ENCODE assay signal across 1 cellular context in the genomic region with DNA sequence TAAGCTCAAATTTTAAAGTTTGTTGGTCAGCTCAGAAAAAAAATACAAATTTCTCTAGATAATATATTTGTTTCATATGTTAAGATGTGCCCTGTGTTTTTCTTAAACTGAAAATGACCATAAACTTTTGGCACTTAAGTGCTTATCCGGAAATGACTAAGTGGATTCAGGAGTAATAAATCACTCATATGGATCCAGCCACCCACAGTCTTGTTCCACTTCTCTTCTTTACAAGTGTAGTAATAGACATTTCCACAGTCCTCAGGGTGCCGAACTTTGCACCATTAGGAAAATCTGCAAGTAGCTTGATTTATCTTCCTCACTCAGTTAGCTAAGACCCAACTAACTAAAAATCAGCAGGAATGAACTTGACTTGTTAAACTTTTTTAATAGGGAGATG.
TF ChIP-seq lines count a peak whose summit lies in the region.

No MANE protein-coding gene starts in this region.

TF ChIP-seq in K562, 482 proteins besides CTCF, POLR2A, EP300 and RAD21 (continued from another document and continues in another):
- TF ChIP-seq, protein P1, sequence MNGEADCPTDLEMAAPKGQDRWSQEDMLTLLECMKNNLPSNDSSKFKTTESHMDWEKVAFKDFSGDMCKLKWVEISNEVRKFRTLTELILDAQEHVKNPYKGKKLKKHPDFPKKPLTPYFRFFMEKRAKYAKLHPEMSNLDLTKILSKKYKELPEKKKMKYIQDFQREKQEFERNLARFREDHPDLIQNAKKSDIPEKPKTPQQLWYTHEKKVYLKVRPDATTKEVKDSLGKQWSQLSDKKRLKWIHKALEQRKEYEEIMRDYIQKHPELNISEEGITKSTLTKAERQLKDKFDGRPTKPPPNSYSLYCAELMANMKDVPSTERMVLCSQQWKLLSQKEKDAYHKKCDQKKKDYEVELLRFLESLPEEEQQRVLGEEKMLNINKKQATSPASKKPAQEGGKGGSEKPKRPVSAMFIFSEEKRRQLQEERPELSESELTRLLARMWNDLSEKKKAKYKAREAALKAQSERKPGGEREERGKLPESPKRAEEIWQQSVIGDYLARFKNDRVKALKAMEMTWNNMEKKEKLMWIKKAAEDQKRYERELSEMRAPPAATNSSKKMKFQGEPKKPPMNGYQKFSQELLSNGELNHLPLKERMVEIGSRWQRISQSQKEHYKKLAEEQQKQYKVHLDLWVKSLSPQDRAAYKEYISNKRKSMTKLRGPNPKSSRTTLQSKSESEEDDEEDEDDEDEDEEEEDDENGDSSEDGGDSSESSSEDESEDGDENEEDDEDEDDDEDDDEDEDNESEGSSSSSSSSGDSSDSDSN (IDR thresholded peaks at IDR 0.05; ENCODE audit: borderline replicate concordance in 1 of 2, low read depth in 2 of 2, low read length in 2 of 2): no peak
- TF ChIP-seq, protein P2, sequence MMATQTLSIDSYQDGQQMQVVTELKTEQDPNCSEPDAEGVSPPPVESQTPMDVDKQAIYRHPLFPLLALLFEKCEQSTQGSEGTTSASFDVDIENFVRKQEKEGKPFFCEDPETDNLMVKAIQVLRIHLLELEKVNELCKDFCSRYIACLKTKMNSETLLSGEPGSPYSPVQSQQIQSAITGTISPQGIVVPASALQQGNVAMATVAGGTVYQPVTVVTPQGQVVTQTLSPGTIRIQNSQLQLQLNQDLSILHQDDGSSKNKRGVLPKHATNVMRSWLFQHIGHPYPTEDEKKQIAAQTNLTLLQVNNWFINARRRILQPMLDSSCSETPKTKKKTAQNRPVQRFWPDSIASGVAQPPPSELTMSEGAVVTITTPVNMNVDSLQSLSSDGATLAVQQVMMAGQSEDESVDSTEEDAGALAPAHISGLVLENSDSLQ (IDR thresholded peaks at IDR 0.05): peak; percentile 90
- no peak for TF ChIP-seq ZFX (CRISPR knock-in tag; IDR thresholded peaks at IDR 0.05)
- TF ChIP-seq KLF10 (CRISPR knock-in tag; IDR thresholded peaks at IDR 0.05): no peak
- TF ChIP-seq, protein P3, sequence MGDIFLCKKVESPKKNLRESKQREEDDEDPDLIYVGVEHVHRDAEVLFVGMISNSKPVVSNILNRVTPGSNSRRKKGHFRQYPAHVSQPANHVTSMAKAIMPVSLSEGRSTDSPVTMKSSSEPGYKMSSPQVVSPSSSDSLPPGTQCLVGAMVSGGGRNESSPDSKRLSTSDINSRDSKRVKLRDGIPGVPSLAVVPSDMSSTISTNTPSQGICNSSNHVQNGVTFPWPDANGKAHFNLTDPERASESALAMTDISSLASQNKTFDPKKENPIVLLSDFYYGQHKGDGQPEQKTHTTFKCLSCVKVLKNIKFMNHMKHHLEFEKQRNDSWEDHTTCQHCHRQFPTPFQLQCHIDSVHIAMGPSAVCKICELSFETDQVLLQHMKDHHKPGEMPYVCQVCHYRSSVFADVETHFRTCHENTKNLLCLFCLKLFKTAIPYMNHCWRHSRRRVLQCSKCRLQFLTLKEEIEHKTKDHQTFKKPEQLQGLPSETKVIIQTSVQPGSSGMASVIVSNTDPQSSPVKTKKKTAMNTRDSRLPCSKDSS (IDR thresholded peaks at IDR 0.05; ENCODE audit: low read depth, partially characterized antibody): no peak
- TF ChIP-seq POU5F1 (IDR thresholded peaks at IDR 0.05; ENCODE audit: borderline replicate concordance, low read depth, low read length, partially characterized antibody): no peak
- peak; percentile 50 for TF ChIP-seq EGR1 (conservative IDR thresholded peaks at IDR 0.05)
- TF ChIP-seq MEIS2 (IDR thresholded peaks at IDR 0.05; ENCODE audit: partially characterized antibody): peak; percentile 97
- TF ChIP-seq, protein P4, sequence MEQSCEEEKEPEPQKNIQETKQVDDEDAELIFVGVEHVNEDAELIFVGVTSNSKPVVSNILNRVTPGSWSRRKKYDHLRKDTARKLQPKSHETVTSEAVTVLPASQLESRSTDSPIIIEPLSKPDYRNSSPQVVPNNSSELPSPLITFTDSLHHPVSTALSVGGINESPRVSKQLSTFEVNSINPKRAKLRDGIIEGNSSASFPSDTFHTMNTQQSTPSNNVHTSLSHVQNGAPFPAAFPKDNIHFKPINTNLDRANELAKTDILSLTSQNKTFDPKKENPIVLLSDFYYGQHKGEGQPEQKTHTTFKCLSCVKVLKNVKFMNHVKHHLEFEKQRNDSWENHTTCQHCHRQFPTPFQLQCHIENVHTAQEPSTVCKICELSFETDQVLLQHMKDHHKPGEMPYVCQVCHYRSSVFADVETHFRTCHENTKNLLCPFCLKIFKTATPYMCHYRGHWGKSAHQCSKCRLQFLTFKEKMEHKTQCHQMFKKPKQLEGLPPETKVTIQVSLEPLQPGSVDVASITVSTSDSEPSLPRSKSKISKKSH (CRISPR knock-in tag; IDR thresholded peaks at IDR 0.05): no peak
- TF ChIP-seq MAFK (IDR thresholded peaks at IDR 0.05; ENCODE audit: low read length): no peak
- TF ChIP-seq, protein P5, sequence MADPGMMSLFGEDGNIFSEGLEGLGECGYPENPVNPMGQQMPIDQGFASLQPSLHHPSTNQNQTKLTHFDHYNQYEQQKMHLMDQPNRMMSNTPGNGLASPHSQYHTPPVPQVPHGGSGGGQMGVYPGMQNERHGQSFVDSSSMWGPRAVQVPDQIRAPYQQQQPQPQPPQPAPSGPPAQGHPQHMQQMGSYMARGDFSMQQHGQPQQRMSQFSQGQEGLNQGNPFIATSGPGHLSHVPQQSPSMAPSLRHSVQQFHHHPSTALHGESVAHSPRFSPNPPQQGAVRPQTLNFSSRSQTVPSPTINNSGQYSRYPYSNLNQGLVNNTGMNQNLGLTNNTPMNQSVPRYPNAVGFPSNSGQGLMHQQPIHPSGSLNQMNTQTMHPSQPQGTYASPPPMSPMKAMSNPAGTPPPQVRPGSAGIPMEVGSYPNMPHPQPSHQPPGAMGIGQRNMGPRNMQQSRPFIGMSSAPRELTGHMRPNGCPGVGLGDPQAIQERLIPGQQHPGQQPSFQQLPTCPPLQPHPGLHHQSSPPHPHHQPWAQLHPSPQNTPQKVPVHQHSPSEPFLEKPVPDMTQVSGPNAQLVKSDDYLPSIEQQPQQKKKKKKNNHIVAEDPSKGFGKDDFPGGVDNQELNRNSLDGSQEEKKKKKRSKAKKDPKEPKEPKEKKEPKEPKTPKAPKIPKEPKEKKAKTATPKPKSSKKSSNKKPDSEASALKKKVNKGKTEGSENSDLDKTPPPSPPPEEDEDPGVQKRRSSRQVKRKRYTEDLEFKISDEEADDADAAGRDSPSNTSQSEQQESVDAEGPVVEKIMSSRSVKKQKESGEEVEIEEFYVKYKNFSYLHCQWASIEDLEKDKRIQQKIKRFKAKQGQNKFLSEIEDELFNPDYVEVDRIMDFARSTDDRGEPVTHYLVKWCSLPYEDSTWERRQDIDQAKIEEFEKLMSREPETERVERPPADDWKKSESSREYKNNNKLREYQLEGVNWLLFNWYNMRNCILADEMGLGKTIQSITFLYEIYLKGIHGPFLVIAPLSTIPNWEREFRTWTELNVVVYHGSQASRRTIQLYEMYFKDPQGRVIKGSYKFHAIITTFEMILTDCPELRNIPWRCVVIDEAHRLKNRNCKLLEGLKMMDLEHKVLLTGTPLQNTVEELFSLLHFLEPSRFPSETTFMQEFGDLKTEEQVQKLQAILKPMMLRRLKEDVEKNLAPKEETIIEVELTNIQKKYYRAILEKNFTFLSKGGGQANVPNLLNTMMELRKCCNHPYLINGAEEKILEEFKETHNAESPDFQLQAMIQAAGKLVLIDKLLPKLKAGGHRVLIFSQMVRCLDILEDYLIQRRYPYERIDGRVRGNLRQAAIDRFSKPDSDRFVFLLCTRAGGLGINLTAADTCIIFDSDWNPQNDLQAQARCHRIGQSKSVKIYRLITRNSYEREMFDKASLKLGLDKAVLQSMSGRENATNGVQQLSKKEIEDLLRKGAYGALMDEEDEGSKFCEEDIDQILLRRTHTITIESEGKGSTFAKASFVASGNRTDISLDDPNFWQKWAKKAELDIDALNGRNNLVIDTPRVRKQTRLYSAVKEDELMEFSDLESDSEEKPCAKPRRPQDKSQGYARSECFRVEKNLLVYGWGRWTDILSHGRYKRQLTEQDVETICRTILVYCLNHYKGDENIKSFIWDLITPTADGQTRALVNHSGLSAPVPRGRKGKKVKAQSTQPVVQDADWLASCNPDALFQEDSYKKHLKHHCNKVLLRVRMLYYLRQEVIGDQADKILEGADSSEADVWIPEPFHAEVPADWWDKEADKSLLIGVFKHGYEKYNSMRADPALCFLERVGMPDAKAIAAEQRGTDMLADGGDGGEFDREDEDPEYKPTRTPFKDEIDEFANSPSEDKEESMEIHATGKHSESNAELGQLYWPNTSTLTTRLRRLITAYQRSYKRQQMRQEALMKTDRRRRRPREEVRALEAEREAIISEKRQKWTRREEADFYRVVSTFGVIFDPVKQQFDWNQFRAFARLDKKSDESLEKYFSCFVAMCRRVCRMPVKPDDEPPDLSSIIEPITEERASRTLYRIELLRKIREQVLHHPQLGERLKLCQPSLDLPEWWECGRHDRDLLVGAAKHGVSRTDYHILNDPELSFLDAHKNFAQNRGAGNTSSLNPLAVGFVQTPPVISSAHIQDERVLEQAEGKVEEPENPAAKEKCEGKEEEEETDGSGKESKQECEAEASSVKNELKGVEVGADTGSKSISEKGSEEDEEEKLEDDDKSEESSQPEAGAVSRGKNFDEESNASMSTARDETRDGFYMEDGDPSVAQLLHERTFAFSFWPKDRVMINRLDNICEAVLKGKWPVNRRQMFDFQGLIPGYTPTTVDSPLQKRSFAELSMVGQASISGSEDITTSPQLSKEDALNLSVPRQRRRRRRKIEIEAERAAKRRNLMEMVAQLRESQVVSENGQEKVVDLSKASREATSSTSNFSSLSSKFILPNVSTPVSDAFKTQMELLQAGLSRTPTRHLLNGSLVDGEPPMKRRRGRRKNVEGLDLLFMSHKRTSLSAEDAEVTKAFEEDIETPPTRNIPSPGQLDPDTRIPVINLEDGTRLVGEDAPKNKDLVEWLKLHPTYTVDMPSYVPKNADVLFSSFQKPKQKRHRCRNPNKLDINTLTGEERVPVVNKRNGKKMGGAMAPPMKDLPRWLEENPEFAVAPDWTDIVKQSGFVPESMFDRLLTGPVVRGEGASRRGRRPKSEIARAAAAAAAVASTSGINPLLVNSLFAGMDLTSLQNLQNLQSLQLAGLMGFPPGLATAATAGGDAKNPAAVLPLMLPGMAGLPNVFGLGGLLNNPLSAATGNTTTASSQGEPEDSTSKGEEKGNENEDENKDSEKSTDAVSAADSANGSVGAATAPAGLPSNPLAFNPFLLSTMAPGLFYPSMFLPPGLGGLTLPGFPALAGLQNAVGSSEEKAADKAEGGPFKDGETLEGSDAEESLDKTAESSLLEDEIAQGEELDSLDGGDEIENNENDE (IDR thresholded peaks at IDR 0.05; ENCODE audit: low read depth, low read length): no peak
- TF ChIP-seq CREBBP (IDR thresholded peaks at IDR 0.05; ENCODE audit: low read depth, low read length): no peak
- TF ChIP-seq, protein P6, sequence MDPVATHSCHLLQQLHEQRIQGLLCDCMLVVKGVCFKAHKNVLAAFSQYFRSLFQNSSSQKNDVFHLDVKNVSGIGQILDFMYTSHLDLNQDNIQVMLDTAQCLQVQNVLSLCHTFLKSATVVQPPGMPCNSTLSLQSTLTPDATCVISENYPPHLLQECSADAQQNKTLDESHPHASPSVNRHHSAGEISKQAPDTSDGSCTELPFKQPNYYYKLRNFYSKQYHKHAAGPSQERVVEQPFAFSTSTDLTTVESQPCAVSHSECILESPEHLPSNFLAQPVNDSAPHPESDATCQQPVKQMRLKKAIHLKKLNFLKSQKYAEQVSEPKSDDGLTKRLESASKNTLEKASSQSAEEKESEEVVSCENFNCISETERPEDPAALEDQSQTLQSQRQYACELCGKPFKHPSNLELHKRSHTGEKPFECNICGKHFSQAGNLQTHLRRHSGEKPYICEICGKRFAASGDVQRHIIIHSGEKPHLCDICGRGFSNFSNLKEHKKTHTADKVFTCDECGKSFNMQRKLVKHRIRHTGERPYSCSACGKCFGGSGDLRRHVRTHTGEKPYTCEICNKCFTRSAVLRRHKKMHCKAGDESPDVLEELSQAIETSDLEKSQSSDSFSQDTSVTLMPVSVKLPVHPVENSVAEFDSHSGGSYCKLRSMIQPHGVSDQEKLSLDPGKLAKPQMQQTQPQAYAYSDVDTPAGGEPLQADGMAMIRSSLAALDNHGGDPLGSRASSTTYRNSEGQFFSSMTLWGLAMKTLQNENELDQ (CRISPR knock-in tag; IDR thresholded peaks at IDR 0.05; ENCODE audit: borderline replicate concordance): no peak
- TF ChIP-seq TAL1 (IDR thresholded peaks at IDR 0.05): no peak
